Comparison of ENCODE assay signal across 1 cellular context in the genomic region with DNA sequence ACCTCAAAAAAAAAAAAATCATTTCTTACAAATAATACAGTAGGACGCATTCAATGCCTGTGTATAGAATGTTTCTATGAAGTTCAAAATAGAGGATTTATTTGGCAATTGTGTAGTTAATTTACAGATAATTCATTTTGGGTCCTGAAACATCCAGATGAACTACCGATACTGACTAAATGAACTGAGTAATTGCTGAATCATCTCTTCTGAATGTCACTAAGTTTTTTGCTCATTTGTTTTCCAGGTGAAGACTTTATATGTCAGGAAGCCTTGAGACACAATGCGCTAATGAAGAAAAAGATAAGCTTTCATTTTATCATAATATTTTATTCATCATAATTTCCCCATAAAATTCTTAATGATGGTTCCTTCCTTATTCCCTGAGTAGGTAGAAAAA.
TF ChIP-seq lines count a peak whose summit lies in the region.

No MANE protein-coding gene starts in this region.

TF ChIP-seq in HepG2, 621 proteins besides CTCF, POLR2A, EP300 and RAD21:
- no peak for TF ChIP-seq FOXO1 (CRISPR knock-in tag; IDR thresholded peaks at IDR 0.05)
- TF ChIP-seq, protein P1, sequence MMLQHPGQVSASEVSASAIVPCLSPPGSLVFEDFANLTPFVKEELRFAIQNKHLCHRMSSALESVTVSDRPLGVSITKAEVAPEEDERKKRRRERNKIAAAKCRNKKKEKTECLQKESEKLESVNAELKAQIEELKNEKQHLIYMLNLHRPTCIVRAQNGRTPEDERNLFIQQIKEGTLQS (CRISPR knock-in tag; IDR thresholded peaks at IDR 0.05) = no peak
- no peak for TF ChIP-seq JUND (CRISPR knock-in tag; IDR thresholded peaks at IDR 0.05)
- no peak for TF ChIP-seq NRL (CRISPR knock-in tag; IDR thresholded peaks at IDR 0.05; ENCODE audit: borderline replicate concordance)
- TF ChIP-seq ZNF263 (CRISPR knock-in tag; IDR thresholded peaks at IDR 0.05) = no peak
- no peak for TF ChIP-seq MED13 (CRISPR knock-in tag; IDR thresholded peaks at IDR 0.05)
- no peak for TF ChIP-seq ATF5 (CRISPR knock-in tag; IDR thresholded peaks at IDR 0.05; ENCODE audit: low read depth)
- peak; percentile 66 to 85 for TF ChIP-seq MAFK (conservative IDR thresholded peaks at IDR 0.05 in 1 of 2, IDR thresholded peaks at IDR 0.05 in 1 of 2; ENCODE audit: low read length in 2 of 2)
- TF ChIP-seq ZHX1 (CRISPR knock-in tag; IDR thresholded peaks at IDR 0.05; ENCODE audit: low read depth) = no peak
- TF ChIP-seq NFE2L2 (IDR thresholded peaks at IDR 0.05; ENCODE audit: low read length) = 0 out of 2 replicates have a peak, but pooled peaks have one; percentile 23
- no peak for TF ChIP-seq MAF1 (CRISPR knock-in tag; IDR thresholded peaks at IDR 0.05; ENCODE audit: borderline replicate concordance)
- TF ChIP-seq, protein P2, sequence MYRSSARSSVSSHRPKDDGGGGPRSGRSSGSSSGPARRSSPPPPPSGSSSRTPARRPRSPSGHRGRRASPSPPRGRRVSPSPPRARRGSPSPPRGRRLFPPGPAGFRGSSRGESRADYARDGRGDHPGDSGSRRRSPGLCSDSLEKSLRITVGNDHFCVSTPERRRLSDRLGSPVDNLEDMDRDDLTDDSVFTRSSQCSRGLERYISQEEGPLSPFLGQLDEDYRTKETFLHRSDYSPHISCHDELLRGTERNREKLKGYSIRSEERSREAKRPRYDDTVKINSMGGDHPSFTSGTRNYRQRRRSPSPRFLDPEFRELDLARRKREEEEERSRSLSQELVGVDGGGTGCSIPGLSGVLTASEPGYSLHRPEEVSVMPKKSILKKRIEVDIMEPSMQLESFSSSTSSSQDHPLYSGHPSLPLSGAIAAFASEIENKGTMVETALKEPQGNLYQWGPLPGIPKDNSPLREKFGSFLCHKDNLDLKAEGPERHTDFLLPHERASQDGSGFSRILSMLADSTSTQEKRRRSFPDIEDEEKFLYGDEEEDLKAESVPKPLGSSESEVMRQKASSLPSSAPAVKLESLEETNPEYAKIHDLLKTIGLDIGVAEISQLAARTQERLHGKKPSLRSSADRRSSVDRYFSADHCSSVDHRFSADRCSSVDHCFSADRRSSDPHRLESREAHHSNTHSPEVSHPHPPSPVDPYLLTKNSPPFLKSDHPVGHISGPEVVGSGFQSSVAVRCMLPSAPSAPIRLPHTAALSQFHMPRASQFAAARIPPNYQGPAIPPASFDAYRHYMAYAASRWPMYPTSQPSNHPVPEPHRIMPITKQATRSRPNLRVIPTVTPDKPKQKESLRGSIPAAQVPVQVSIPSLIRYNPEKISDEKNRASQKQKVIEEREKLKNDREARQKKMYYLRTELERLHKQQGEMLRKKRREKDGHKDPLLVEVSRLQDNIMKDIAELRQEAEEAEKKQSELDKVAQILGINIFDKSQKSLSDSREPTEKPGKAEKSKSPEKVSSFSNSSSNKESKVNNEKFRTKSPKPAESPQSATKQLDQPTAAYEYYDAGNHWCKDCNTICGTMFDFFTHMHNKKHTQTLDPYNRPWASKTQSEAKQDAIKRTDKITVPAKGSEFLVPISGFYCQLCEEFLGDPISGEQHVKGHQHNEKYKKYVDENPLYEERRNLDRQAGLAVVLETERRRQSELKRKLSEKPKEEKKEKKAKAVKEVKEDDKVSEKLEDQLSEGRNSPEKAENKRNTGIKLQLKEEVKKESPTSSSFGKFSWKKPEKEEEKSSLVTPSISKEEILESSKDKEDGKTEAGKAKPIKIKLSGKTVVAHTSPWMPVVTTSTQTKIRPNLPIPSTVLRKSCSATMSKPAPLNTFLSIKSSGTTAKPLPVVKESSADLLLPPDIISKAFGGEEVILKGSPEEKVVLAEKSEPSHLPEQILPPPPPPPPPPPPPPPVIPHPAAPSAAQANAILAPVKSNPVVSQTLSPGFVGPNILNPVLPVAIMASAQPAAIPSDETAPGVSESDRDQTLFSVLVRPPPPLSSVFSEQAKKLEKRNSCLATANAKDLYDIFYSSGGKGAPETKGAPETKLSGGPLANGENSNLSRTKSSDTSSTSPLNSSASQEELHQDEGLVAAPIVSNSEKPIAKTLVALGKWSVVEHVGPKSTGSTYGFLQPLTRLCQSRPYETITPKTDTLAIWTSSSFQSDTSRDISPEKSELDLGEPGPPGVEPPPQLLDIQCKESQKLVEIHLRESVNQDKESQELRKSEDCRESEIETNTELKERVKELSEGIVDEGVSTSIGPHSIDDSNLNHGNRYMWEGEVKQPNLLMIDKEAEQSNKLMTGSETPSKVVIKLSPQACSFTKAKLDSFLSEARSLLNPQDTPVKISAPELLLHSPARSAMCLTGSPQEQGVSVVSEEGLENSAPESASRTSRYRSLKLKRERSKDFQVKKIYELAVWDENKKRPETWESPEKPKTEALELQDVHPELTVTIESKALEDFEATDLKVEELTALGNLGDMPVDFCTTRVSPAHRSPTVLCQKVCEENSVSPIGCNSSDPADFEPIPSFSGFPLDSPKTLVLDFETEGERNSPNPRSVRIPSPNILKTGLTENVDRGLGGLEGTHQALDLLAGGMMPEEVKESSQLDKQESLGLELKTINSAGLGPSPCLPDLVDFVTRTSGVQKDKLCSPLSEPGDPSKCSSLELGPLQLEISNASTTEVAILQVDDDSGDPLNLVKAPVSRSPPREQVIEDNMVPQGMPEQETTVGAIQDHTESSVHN (CRISPR knock-in tag; IDR thresholded peaks at IDR 0.05) = no peak
- TF ChIP-seq AKAP8 (CRISPR knock-in tag; IDR thresholded peaks at IDR 0.05) = no peak
- TF ChIP-seq MAFF (IDR thresholded peaks at IDR 0.05; ENCODE audit: low read depth, low read length) = peak; percentile 81
- TF ChIP-seq, protein P3, sequence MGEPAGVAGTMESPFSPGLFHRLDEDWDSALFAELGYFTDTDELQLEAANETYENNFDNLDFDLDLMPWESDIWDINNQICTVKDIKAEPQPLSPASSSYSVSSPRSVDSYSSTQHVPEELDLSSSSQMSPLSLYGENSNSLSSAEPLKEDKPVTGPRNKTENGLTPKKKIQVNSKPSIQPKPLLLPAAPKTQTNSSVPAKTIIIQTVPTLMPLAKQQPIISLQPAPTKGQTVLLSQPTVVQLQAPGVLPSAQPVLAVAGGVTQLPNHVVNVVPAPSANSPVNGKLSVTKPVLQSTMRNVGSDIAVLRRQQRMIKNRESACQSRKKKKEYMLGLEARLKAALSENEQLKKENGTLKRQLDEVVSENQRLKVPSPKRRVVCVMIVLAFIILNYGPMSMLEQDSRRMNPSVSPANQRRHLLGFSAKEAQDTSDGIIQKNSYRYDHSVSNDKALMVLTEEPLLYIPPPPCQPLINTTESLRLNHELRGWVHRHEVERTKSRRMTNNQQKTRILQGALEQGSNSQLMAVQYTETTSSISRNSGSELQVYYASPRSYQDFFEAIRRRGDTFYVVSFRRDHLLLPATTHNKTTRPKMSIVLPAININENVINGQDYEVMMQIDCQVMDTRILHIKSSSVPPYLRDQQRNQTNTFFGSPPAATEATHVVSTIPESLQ (CRISPR knock-in tag; conservative IDR thresholded peaks at IDR 0.05) = no peak
- no peak for TF ChIP-seq ZNF34 (CRISPR knock-in tag; IDR thresholded peaks at IDR 0.05; ENCODE audit: borderline replicate concordance)
- no peak for TF ChIP-seq THAP11 (CRISPR knock-in tag; IDR thresholded peaks at IDR 0.05)
- TF ChIP-seq ZNF724P (CRISPR knock-in tag; IDR thresholded peaks at IDR 0.05; ENCODE audit: borderline replicate concordance) = no peak
- no peak for TF ChIP-seq SIN3A (IDR thresholded peaks at IDR 0.05; ENCODE audit: borderline replicate concordance, low read depth, low read length)
- TF ChIP-seq ZNF274 (CRISPR knock-in tag; IDR thresholded peaks at IDR 0.05) = no peak
TF ChIP-seq in HepG2: peak in this region for 3.
